ENCODE assay signal across 1 cellular context in genomic region chr16:17347624-17348023, GRCh38.
TF ChIP-seq lines count a peak whose summit lies in the region.

No MANE protein-coding gene starts in this region.

TF ChIP-seq in H1, 55 proteins besides CTCF, POLR2A, EP300 and RAD21:
- TF ChIP-seq RXRA (IDR thresholded peaks at IDR 0.05; ENCODE audit: insufficient read depth, low read depth, low read length): no peak
- TF ChIP-seq BCL11A (IDR thresholded peaks at IDR 0.05; ENCODE audit: low read depth in 2 of 2, low read length in 2 of 2): no peak
- TF ChIP-seq PHF8 (conservative IDR thresholded peaks at IDR 0.05; ENCODE audit: low read depth, low read length): no peak
- TF ChIP-seq USF2 (IDR thresholded peaks at IDR 0.05; ENCODE audit: low read length): no peak
- no peak for TF ChIP-seq JUND (IDR thresholded peaks at IDR 0.05; ENCODE audit: low read length)
- TF ChIP-seq SIX5 (IDR thresholded peaks at IDR 0.05; ENCODE audit: low read depth, low read length): no peak
- TF ChIP-seq SP2 (IDR thresholded peaks at IDR 0.05; ENCODE audit: low read length): no peak
- no peak for TF ChIP-seq GTF2F1 (IDR thresholded peaks at IDR 0.05; ENCODE audit: borderline replicate concordance, low read depth, low read length)
- TF ChIP-seq GABPA (IDR thresholded peaks at IDR 0.05; ENCODE audit: borderline replicate concordance, insufficient read depth, low read length): no peak
- no peak for TF ChIP-seq MAFK (IDR thresholded peaks at IDR 0.05; ENCODE audit: low read depth, low read length)
- no peak for TF ChIP-seq MAX (IDR thresholded peaks at IDR 0.05)
